Comparison of ENCODE assay signal across 8 cellular contexts in the genomic region with DNA sequence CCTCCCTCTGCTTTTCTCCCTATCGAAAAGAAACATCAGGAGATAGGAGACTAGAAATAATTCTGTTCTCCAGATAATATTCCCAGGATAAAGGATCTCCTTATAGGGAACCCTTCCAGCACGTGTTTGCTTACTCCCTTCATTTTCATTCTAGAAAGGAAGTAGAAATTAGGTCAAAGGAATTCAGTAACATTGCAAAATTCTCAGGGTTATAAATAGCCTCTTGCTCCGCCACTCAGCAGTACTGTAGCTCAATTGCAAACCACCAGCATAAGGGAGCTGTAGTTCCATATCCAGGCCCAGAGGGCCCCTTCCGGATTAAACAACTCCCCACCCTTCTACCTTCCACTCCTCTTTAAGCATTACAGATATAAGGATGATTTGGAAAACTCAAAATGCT. TPM values are rescaled to one million over a fixed set of nuclear protein-coding genes. Genes with fewer than 3 reads are reported as not detected.
DNase-seq lines count a peak whose midpoint lies in the region; ATAC-seq and TF ChIP-seq lines count a peak whose summit lies in the region.

No MANE protein-coding gene starts in this region.

- TF ChIP-seq CTCF in breast epithelium (IDR thresholded peaks at IDR 0.05) (no peak), lung (IDR thresholded peaks at IDR 0.05; ENCODE audit: control extremely low read depth, extremely low read depth) (no peak), vagina (IDR thresholded peaks at IDR 0.05) (no peak)

- H3K4me1 ChIP-seq in breast epithelium (peaks cover 15 to 30% of the 10 kb centered on the region in 2 donors), lung (ENCODE audit: control insufficient read depth in 2 of 2, insufficient read depth in 2 of 2, low read length in 2 of 2) (peaks cover 24 to 34% of the 10 kb centered on the region in 2 donors), vagina (peaks cover 70% of the 10 kb centered on the region)

- H3K27me3 ChIP-seq in breast epithelium (no peaks in the 10 kb centered on the region), lung (ENCODE audit: control insufficient read depth, insufficient read depth) (no peaks in the 10 kb centered on the region), vagina (no peaks in the 10 kb centered on the region)

- H3K4me3 ChIP-seq in breast epithelium (peak overlapping the region in 1 of 3 donors; percentile 45), lung (no peak overlapping the region), vagina (peak overlapping the region; percentile 6 to 12)

- peaks cover 5% of the 10 kb centered on the region for H3K36me3 Mint-ChIP-seq in activated naive CD4-positive, alpha-beta T cell treated with anti-CD3 and anti-CD28 coated beads, Interleukin-2, amount 50 U/mL, for 24 hours

- TF ChIP-seq POLR2A in breast epithelium (IDR thresholded peaks at IDR 0.05) (no peak), vagina (IDR thresholded peaks at IDR 0.05) (no peak)

- DNase-seq in activated naive CD4-positive, alpha-beta T cell treated with anti-CD3 and anti-CD28 coated beads, Interleukin-2, amount 50 U/mL, for 16 hours: no peak
- peak in 1 of 2 donors; percentile 30 for DNase-seq in breast epithelium (ENCODE audit: low spot score in 2 of 2)
- no peak for DNase-seq in lung (ENCODE audit: low spot score)
- no peak for DNase-seq in vagina (ENCODE audit: extremely low spot score in 2 of 2)
- no peak for DNase-seq in retina
- no peak for DNase-seq in cortex of kidney (lab: John Stamatoyannopoulos, UW)

- 10% methylated on average over 4 of the region's 4 CpGs for WGBS in lung, 2 donors

- peak; percentile 68 for ATAC-seq in lung (ENCODE audit: insufficient read depth, low FRiP score)
- no peak for ATAC-seq in activated CD4-positive, CD25-positive, alpha-beta regulatory T cell treated with anti-CD3 and anti-CD28 coated beads, Interleukin-2, amount 50 U/mL, for 24 hours

- peak overlapping the region; percentile 69 for H3K4me3 Mint-ChIP-seq in activated naive CD4-positive, alpha-beta T cell treated with anti-CD3 and anti-CD28 coated beads, Interleukin-2, amount 50 U/mL, for 24 hours

- H3K4me1 Mint-ChIP-seq in activated naive CD4-positive, alpha-beta T cell treated with anti-CD3 and anti-CD28 coated beads, Interleukin-2, amount 50 U/mL, for 24 hours: peaks cover 73% of the 10 kb centered on the region

- H3K27me3 Mint-ChIP-seq in activated naive CD4-positive, alpha-beta T cell treated with anti-CD3 and anti-CD28 coated beads, Interleukin-2, amount 50 U/mL, for 24 hours: no peaks in the 10 kb centered on the region

- peak overlapping the region; percentile 75 for H3K27ac Mint-ChIP-seq in activated naive CD4-positive, alpha-beta T cell treated with anti-CD3 and anti-CD28 coated beads, Interleukin-2, amount 50 U/mL, for 24 hours

- no peaks in the 10 kb centered on the region for H3K9me3 ChIP-seq in breast epithelium
- H3K9me3 ChIP-seq in lung (ENCODE audit: control insufficient read depth in 2 of 2, insufficient read depth in 1 of 2, low read length in 1 of 2): no peaks in the 10 kb centered on the region
- H3K9me3 ChIP-seq in vagina: no peaks in the 10 kb centered on the region

- no peaks in the 10 kb centered on the region for H3K9me3 Mint-ChIP-seq in activated naive CD4-positive, alpha-beta T cell treated with anti-CD3 and anti-CD28 coated beads, Interleukin-2, amount 50 U/mL, for 24 hours

- H3K27ac ChIP-seq in breast epithelium (peak overlapping the region; percentile 82 to 92), lung (ENCODE audit: low read depth in 1 of 2, low read length in 1 of 2) (peak overlapping the region; percentile 81 to 91), vagina (peak overlapping the region; percentile 84)

- intact Hi-C loops in breast epithelium (cut with DNase I; ENCODE audit: low total_unique reads) (no loop called here), vagina (cut with DNase I) (no loop called here)

- no peaks in the 10 kb centered on the region for H3K36me3 ChIP-seq in breast epithelium
- peaks cover 0 to 4% of the 10 kb centered on the region in 2 donors for H3K36me3 ChIP-seq in lung (ENCODE audit: control insufficient read depth in 2 of 2, insufficient read depth in 2 of 2, low read length in 2 of 2)
- H3K36me3 ChIP-seq in vagina: peaks cover 0 to 13% of the 10 kb centered on the region in 2 donors

RNA-seq across cellular contexts. Expression of a gene that starts 6.2 kb away (rescaled TPM):
- total RNA-seq in breast epithelium (10 to 100 TPM; 41.0 to 63.3 (median 50.8) TPM), lung (10 to 100 TPM; 54.1 to 56.5 TPM), vagina (73.9 TPM)
- polyA plus RNA-seq in lung: 10 to 100 TPM; 19.6 to 37.8 TPM
